In the genomic region with DNA sequence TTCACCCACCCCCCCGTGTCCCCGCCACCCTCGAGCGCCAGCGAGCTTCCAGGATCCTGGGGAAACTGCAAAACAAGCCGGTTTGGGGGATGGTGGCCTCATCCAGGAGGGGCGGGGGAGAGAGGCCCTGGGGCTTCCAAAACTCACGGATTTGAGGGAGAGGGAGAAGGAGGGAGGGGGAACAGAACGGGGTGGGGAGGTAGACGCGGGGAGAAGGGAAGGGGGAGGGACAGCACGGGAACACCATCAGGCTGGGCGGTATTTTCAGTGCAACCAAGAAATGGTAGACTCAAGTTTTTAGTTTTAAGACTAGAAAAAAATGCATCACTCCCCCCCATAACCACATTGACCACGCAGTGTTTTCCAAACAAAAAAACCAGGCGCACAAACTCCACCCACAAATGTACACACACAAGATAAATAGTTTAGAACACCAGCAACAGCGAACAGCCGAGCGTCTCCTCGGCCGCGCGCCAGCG, we compare ENCODE assay signal across 6 cellular contexts. TPM values are rescaled to one million over a fixed set of nuclear protein-coding genes. Genes with fewer than 3 reads are reported as not detected.
DNase-seq lines count a peak whose midpoint lies in the region; ATAC-seq and TF ChIP-seq lines count a peak whose summit lies in the region.

No MANE protein-coding gene starts in this region.

- H3K4me1 ChIP-seq in KMS-11 (ENCODE audit: low read depth, poor library complexity, severe bottlenecking) (peaks cover 10% of the 10 kb centered on the region), osteoblast (ENCODE audit: insufficient read depth, low read length) (peaks cover 8% of the 10 kb centered on the region)

- H3K4me3 ChIP-seq in KMS-11 (IDR thresholded peaks at IDR 0.05; ENCODE audit: insufficient read depth, low read depth, low read length): no peak overlapping the region
- peak overlapping the region; percentile 41 for H3K4me3 ChIP-seq in osteoblast (ENCODE audit: insufficient read depth, low read length)

- H4K20me1 ChIP-seq in KMS-11 (ENCODE audit: insufficient read depth) (no peaks in the 10 kb centered on the region), osteoblast (ENCODE audit: insufficient read depth, low read length) (no peaks in the 10 kb centered on the region)

- no peak for DNase-seq in central memory CD8-positive, alpha-beta T cell (ENCODE audit: low spot score in 2 of 2)
- no peak for DNase-seq in osteoblast (ENCODE audit: insufficient read length, low spot score, missing footprints)
- DNase-seq in occipital lobe (lab: John Stamatoyannopoulos, UW): no peak
- DNase-seq in NCI-H510A treated with DMSO at 0.1 percent for 48 hours (lab: John Stamatoyannopoulos, UW): no peak

- H3K27ac ChIP-seq in KMS-11 (no peak overlapping the region), osteoblast (ENCODE audit: low read depth, low read length) (no peak overlapping the region)

- H3K36me3 ChIP-seq in KMS-11 (ENCODE audit: insufficient read depth) (no peaks in the 10 kb centered on the region), osteoblast (ENCODE audit: insufficient read depth, low read length) (no peaks in the 10 kb centered on the region)

- H3K36me3 Mint-ChIP-seq in central memory CD8-positive, alpha-beta T cell (ENCODE audit: insufficient read depth): peaks cover 7% of the 10 kb centered on the region

- no peak for ATAC-seq in central memory CD8-positive, alpha-beta T cell (replicated peaks; ENCODE audit: extremely low read depth, poor library complexity, severe bottlenecking)
- ATAC-seq in GM19467 (IDR thresholded peaks at IDR 0.05; ENCODE audit: unreplicated experiment): no peak

- no peaks in the 10 kb centered on the region for H3K9me3 Mint-ChIP-seq in central memory CD8-positive, alpha-beta T cell

- H3K27me3 ChIP-seq in KMS-11 (ENCODE audit: insufficient read depth, low read depth): peaks cover 52% of the 10 kb centered on the region
- peaks cover 42% of the 10 kb centered on the region for H3K27me3 ChIP-seq in osteoblast (ENCODE audit: insufficient read depth, low read length)

- H3K4me3 Mint-ChIP-seq in central memory CD8-positive, alpha-beta T cell: peak overlapping the region; percentile 70

- TF ChIP-seq CTCF in KMS-11 (conservative IDR thresholded peaks at IDR 0.05; ENCODE audit: low read depth, low read length) (no peak), osteoblast (IDR thresholded peaks at IDR 0.05; ENCODE audit: extremely low read depth, low read depth, low read length) (no peak)

- no peak overlapping the region for H3K9ac ChIP-seq in KMS-11

- H3K4me2 ChIP-seq in KMS-11 (peak overlapping the region; percentile 17; the same call in 1 of the 2 replicates), osteoblast (ENCODE audit: insufficient read depth, low read length) (peak overlapping the region; percentile 50)

- no peak overlapping the region for H3K27ac Mint-ChIP-seq in central memory CD8-positive, alpha-beta T cell (ENCODE audit: low read depth)

- peaks cover 32% of the 10 kb centered on the region for H3K27me3 Mint-ChIP-seq in central memory CD8-positive, alpha-beta T cell

- no peaks in the 10 kb centered on the region for H3K79me2 ChIP-seq in KMS-11 (ENCODE audit: insufficient read depth, low read depth)
- H3K79me2 ChIP-seq in osteoblast (ENCODE audit: insufficient read depth, low read length): no peaks in the 10 kb centered on the region

- no peaks in the 10 kb centered on the region for H3K9me3 ChIP-seq in osteoblast (ENCODE audit: low read depth, low read length)

- H3K4me1 Mint-ChIP-seq in central memory CD8-positive, alpha-beta T cell: peaks cover 6% of the 10 kb centered on the region

- H2AFZ ChIP-seq in KMS-11 (ENCODE audit: low read depth): no peak overlapping the region
- no peak overlapping the region for H2AFZ ChIP-seq in osteoblast (ENCODE audit: low read length)

RNA-seq across cellular contexts. Expression of gene NRARP, which starts 1.4 kb away (rescaled TPM):
- under 0.01 TPM in 2 replicates for total RNA-seq in osteoblast
- total RNA-seq in occipital lobe: 3.6 TPM

RNA-seq across cellular contexts. Expression of gene TOR4A, which starts 23.1 kb away (rescaled TPM):
- total RNA-seq in osteoblast (0.29 and 2.5 TPM in 2 replicates), occipital lobe (0.31 TPM)

RNA-seq across cellular contexts. Expression of gene NELFB, which starts 45.5 kb away (rescaled TPM):
- total RNA-seq in osteoblast: 46.0 and 47.4 TPM in 2 replicates
- 44.8 TPM for total RNA-seq in occipital lobe

RNA-seq across cellular contexts. Expression of gene STPG3, which starts 49.6 kb away (rescaled TPM):
- 0.36 TPM in 1 of 2 replicates, not detected in the other for total RNA-seq in osteoblast
- not detected for total RNA-seq in occipital lobe

RNA-seq across cellular contexts. Expression of gene TUBB4B, which starts 59.6 kb away (rescaled TPM):
- 67.7 and 74.0 TPM in 2 replicates for total RNA-seq in osteoblast
- total RNA-seq in occipital lobe: 68.9 TPM
